8 cellular contexts compared by ENCODE assay signal in genomic region chr17:38867179-38867994, GRCh38. TPM values are rescaled to one million over a fixed set of nuclear protein-coding genes. Genes with fewer than 3 reads are reported as not detected.
DNase-seq lines count a peak whose midpoint lies in the region; TF ChIP-seq lines count a peak whose summit lies in the region.

No MANE protein-coding gene starts in this region.

- H3K4me1 ChIP-seq in A673 (ENCODE audit: insufficient read depth, low read length, poor library complexity, severe bottlenecking) (peaks cover 11% of the 10 kb centered on the region), thymus (ENCODE audit: control insufficient read depth, insufficient read depth, low read length) (peaks cover 12% of the 10 kb centered on the region)

- intact Hi-C loops in A673 (cut with micrococcal nuclease; ENCODE audit: unreplicated experiment): loop anchor here (5.0 kb wide), 1 partner anchor 115 kb away; the partner anchor contains the start of gene PSMB3

- TF ChIP-seq CTCF in A673 (conservative IDR thresholded peaks at IDR 0.05; ENCODE audit: low read depth, low read length) (peak; percentile 31; the same call in 1 of the 2 replicates), neural cell (IDR thresholded peaks at IDR 0.05; ENCODE audit: poor library complexity, severe bottlenecking) (peak; percentile 67), GM10248 (IDR thresholded peaks at IDR 0.05; ENCODE audit: control extremely low read depth, extremely low read depth, low read depth, missing control alignments) (no peak)

- no peaks in the 10 kb centered on the region for H3K27me3 ChIP-seq in A673 (replicated peaks; ENCODE audit: insufficient read depth, low read depth, low read length, poor library complexity)
- H3K27me3 ChIP-seq in H7 (ENCODE audit: control insufficient read depth, insufficient read depth, low read length): no peaks in the 10 kb centered on the region
- no peaks in the 10 kb centered on the region for H3K27me3 ChIP-seq in neural cell (ENCODE audit: insufficient read depth, low read depth, low read length)
- H3K27me3 ChIP-seq in thymus (ENCODE audit: control insufficient read depth, insufficient read depth): no peaks in the 10 kb centered on the region

- H4K20me1 ChIP-seq in neural cell (ENCODE audit: insufficient read depth): peaks cover 4% of the 10 kb centered on the region

- H3K79me2 ChIP-seq in neural cell (replicated peaks; ENCODE audit: insufficient read depth, low read length): peaks cover 18% of the 10 kb centered on the region

- peak overlapping the region; percentile 89 for H3K4me3 ChIP-seq in A673 (ENCODE audit: low read depth, low read length, poor library complexity, severe bottlenecking)
- H3K4me3 ChIP-seq in H7 (ENCODE audit: insufficient read depth, low read depth, low read length): peak overlapping the region; percentile 99
- H3K4me3 ChIP-seq in neural cell (ENCODE audit: low read length): peak overlapping the region; percentile 98
- peak overlapping the region; percentile 15 for H3K4me3 ChIP-seq in thymus (ENCODE audit: low read length)

- H3K27ac ChIP-seq in A673 (ENCODE audit: low read depth, low read length, poor library complexity, severe bottlenecking) (peak overlapping the region; percentile 46), neural cell (ENCODE audit: low read length) (peak overlapping the region; percentile 99), thymus (ENCODE audit: low read depth) (no peak overlapping the region)

- 32% methylated on average over 33 of the region's 33 CpGs for WGBS in thymus

- peak; percentile 77 for DNase-seq in A673 (ENCODE audit: low spot score)
- peak; percentile 66 for DNase-seq in H7
- DNase-seq in NOMO-1 treated with DMSO at 0.1 percent for 48 hours (lab: John Stamatoyannopoulos, UW; ENCODE audit: unreplicated experiment): peak; percentile 67
- DNase-seq in activated T-cell treated with anti-CD3 and anti-CD28 coated beads for 24 hours (ENCODE audit: low read depth): peak; percentile 72
- DNase-seq in fibroblast of gingiva (ENCODE audit: low read depth): peak; percentile 40
- no peak for DNase-seq in GM10248 (ENCODE audit: extremely low spot score)

- H3F3A ChIP-seq in neural cell (ENCODE audit: insufficient read depth, low read length, poor library complexity, severe bottlenecking): peaks cover 5% of the 10 kb centered on the region

- H2AFZ ChIP-seq in neural cell (ENCODE audit: low read depth, low read length): no peak overlapping the region

- no peaks in the 10 kb centered on the region for H3K9me2 ChIP-seq in neural cell (ENCODE audit: insufficient read depth, low read length)

- POLR2A ChIA-PET in A673 (lab: Charles Lee; ENCODE audit: low non-redundant PET) (no interaction called here), GM10248 (lab: Yijun Ruan, JAX) (interaction anchor here (1.7 kb wide), 1 partner anchor 14 kb away, joined by 12 read pairs; the partner anchor contains the start of gene RPL23)

- BruUV-seq in A673 (replicated peaks; lab: Mats Ljungman, UMichigan): no TSS peak

- CTCF ChIA-PET in A673 (lab: Charles Lee): no interaction called here
- CTCF ChIA-PET in GM10248 (lab: Yijun Ruan, JAX): interaction anchor here (0.7 to 2.8 kb wide), 3 partner anchors 14 to 353 kb away, joined by 3 to 15 read pairs (median 4); partner anchors contain the start of gene RPL23

- no peak for TF ChIP-seq RAD21 in neural cell (conservative IDR thresholded peaks at IDR 0.05)

- H3K36me3 ChIP-seq in A673 (ENCODE audit: insufficient read depth, low read length, poor library complexity, severe bottlenecking) (no peaks in the 10 kb centered on the region), H7 (replicated peaks; ENCODE audit: control insufficient read depth, insufficient read depth, low read length) (0 out of 2 replicates have a peak, but pooled peaks cover 2% of the 10 kb centered on the region), neural cell (ENCODE audit: insufficient read depth, low read length) (no peaks in the 10 kb centered on the region), thymus (ENCODE audit: control insufficient read depth, insufficient read depth) (no peaks in the 10 kb centered on the region)

- H3K4me2 ChIP-seq in neural cell (ENCODE audit: low read length): peak overlapping the region; percentile 53

- no peak for TF ChIP-seq EP300 in neural cell (conservative IDR thresholded peaks at IDR 0.05; ENCODE audit: poor library complexity, severe bottlenecking)

- H3K9ac ChIP-seq in neural cell (ENCODE audit: low read length): peak overlapping the region; percentile 99

- H3K9me3 ChIP-seq in A673 (ENCODE audit: low read depth, low read length, poor library complexity, severe bottlenecking): no peaks in the 10 kb centered on the region
- no peaks in the 10 kb centered on the region for H3K9me3 ChIP-seq in neural cell (ENCODE audit: low read length)
- no peaks in the 10 kb centered on the region for H3K9me3 ChIP-seq in thymus (ENCODE audit: control insufficient read depth)

TF ChIP-seq in neural cell, 6 proteins besides CTCF, POLR2A, EP300 and RAD21:
- TF ChIP-seq MXI1 (conservative IDR thresholded peaks at IDR 0.05; ENCODE audit: poor library complexity, severe bottlenecking): peak; percentile 21
- TF ChIP-seq POLR2AphosphoS5 (IDR thresholded peaks at IDR 0.05): no peak
- TF ChIP-seq SMC3 (conservative IDR thresholded peaks at IDR 0.05; ENCODE audit: poor library complexity): peak; percentile 61
- TF ChIP-seq REST (IDR thresholded peaks at IDR 0.05; ENCODE audit: borderline replicate concordance): peak; percentile 42

RNA-seq across cellular contexts. Expression of gene LASP1, which starts 2.5 kb away (rescaled TPM):
- total RNA-seq in A673 (2021): 76.9 and 78.3 TPM in 2 replicates
- 122 and 149 TPM in 2 replicates for total RNA-seq in H7 (2014; rRNA removed; shearing (Covaris generic))
- polyA plus RNA-seq in neural cell (56.3 and 60.0 TPM in 2 replicates), thymus (72.5 TPM)
- polyA minus RNA-seq in neural cell: 112 and 113 TPM in 2 replicates

RNA-seq across cellular contexts. Expression of gene RPL23, which starts 13.9 kb away (rescaled TPM):
- 764 and 879 TPM in 2 replicates for total RNA-seq in A673 (2021)
- 1,201 and 1,441 TPM in 2 replicates for total RNA-seq in H7 (2014; rRNA removed; shearing (Covaris generic))
- 1,212 and 1,333 TPM in 2 replicates for polyA plus RNA-seq in neural cell
- 320 and 402 TPM in 2 replicates for polyA minus RNA-seq in neural cell
- polyA plus RNA-seq in thymus: 4,550 TPM

RNA-seq across cellular contexts. Expression of gene CWC25, which starts 42.3 kb away (rescaled TPM):
- total RNA-seq in A673 (2021): 13.5 and 14.1 TPM in 2 replicates
- total RNA-seq in H7 (2014; rRNA removed; shearing (Covaris generic)): 8.2 and 9.6 TPM in 2 replicates
- polyA plus RNA-seq in neural cell: 15.4 and 18.4 TPM in 2 replicates
- polyA minus RNA-seq in neural cell: 13.1 and 15.3 TPM in 2 replicates
- 36.2 TPM for polyA plus RNA-seq in thymus

Comparison
In these comparisons a context has a peak if more than half of its experiments do, and no peak if none do; other contexts are left out.
1. H3K4me3 ChIP-seq: peak in every context shown above with its lines; median percentile 99 in H7; 98 in neural cell; 89 in A673; 15 in thymus.